Comparison of ENCODE assay signal across 25 cellular contexts in genomic region chr4:1753256-1753655, GRCh38. TPM values are rescaled to one million over a fixed set of nuclear protein-coding genes. Genes with fewer than 3 reads are reported as not detected.
A peak's percentile ranks its signal among the peaks of the same experiment; 100 is the strongest.
DNase-seq lines count a peak whose midpoint lies in the region; ATAC-seq and TF ChIP-seq lines count a peak whose summit lies in the region.
"Had no signal": no experiment of that assay in that cellular context is flagged by ENCODE, and none has a peak within 500 bp of the region (broad histone marks: within the 10 kb centered on the region; RNA-seq: fewer than 3 reads in every experiment).

No MANE protein-coding gene starts in this region.

- H3K27ac ChIP-seq in body of pancreas (peak overlapping the region in 3 of 4 donors; percentile 0 to 70 (median 62)), spleen (peak overlapping the region in 7 of 8 donors; percentile 4 to 71 (median 50)), endodermal cell (ENCODE audit: low read depth, low read length) (no peak overlapping the region)
- H3K27ac ChIP-seq: C4-2B, esophagus muscularis mucosa, GM23248 had no signal

- DNase-seq in CD14-positive monocyte (ENCODE audit: low spot score): no peak
- DNase-seq in NT2/D1 (ENCODE audit: low read depth, low spot score): no peak
- DNase-seq in body of pancreas: no peak
- DNase-seq in spleen: no peak
- no peak for DNase-seq in cortex of kidney (lab: John Stamatoyannopoulos, UW)
- DNase-seq in NCI-H187 (lab: John Stamatoyannopoulos, UW): no peak
- DNase-seq in endodermal cell: no peak
- DNase-seq: activated naive CD4-positive, alpha-beta T cell; DMS79; GM23248; heart left ventricle; MV-4-11; naive thymus-derived CD8-positive, alpha-beta T cell; NCI-H1436 treated with DMSO at 0.1 percent for 48 hours; NCI-H446 treated with DMSO at 0.1 percent for 48 hours; NCI-H774; nucleus accumbens; SJCRH30 had no signal

- H3K4me1 Mint-ChIP-seq in CD14-positive monocyte (peaks cover 10% of the 10 kb centered on the region), endodermal cell (peaks cover 4% of the 10 kb centered on the region)
- H3K4me1 Mint-ChIP-seq: central memory CD8-positive, alpha-beta T cell had no signal

- no peak for ATAC-seq in body of pancreas
- ATAC-seq in GM21529 (IDR thresholded peaks at IDR 0.05; ENCODE audit: unreplicated experiment): no peak
- ATAC-seq: naive thymus-derived CD8-positive, alpha-beta T cell had no signal

- H3K36me3 ChIP-seq in NT2/D1 (ENCODE audit: insufficient read depth, insufficient read length, low read length): no peaks in the 10 kb centered on the region
- no peaks in the 10 kb centered on the region for H3K36me3 ChIP-seq in body of pancreas (replicated peaks in 1 of 2; ENCODE audit: insufficient read depth in 1 of 2, low read depth in 2 of 2)
- no peaks in the 10 kb centered on the region for H3K36me3 ChIP-seq in spleen
- no peaks in the 10 kb centered on the region for H3K36me3 ChIP-seq in endodermal cell (ENCODE audit: control insufficient read depth, insufficient read depth, low read length)
- H3K36me3 ChIP-seq: esophagus muscularis mucosa, heart left ventricle, prostate gland, SJCRH30 had no signal

- H3K27me3 ChIP-seq in NT2/D1 (ENCODE audit: insufficient read depth, insufficient read length): no peaks in the 10 kb centered on the region
- no peaks in the 10 kb centered on the region for H3K27me3 ChIP-seq in body of pancreas
- peaks cover 0 to 26% (median 0%) of the 10 kb centered on the region in 7 donors for H3K27me3 ChIP-seq in spleen (replicated peaks in 1 of 7)
- no peaks in the 10 kb centered on the region for H3K27me3 ChIP-seq in endodermal cell (ENCODE audit: control insufficient read depth, insufficient read depth, low read length, poor library complexity, severe bottlenecking)
- H3K27me3 ChIP-seq: foreskin keratinocyte, SJCRH30 had no signal

- WGBS in body of pancreas, 2 donors: 57% methylated on average over 7 of the region's 8 CpGs; no CpG with 5 or more reads in 1 of the 2 donors
- 37 to 45% (median 41%) methylated on average over 8 of the region's 8 CpGs for WGBS in spleen, 5 donors
- 77 to 88% methylated on average over 4 to 8 of the region's 8 CpGs for WGBS in endodermal cell (ENCODE audit: insufficient coverage in 1 of 2, insufficient read length in 1 of 2), 2 experiments

- H3K27ac Mint-ChIP-seq in CD14-positive monocyte: peak overlapping the region in 2 of 7 donors; percentile 12 to 20
- H3K27ac Mint-ChIP-seq in endodermal cell: no peak overlapping the region
- H3K27ac Mint-ChIP-seq: type B pancreatic cell had no signal

- H3K9me3 ChIP-seq in NT2/D1 (ENCODE audit: insufficient read depth, low read length) (no peaks in the 10 kb centered on the region), body of pancreas (no peaks in the 10 kb centered on the region), spleen (no peaks in the 10 kb centered on the region), endodermal cell (ENCODE audit: control insufficient read depth, low read length) (no peaks in the 10 kb centered on the region)
- H3K9me3 ChIP-seq: esophagus muscularis mucosa, heart left ventricle, prostate gland, SJCRH30 had no signal

- intact Hi-C loops in CD14-positive monocyte (cut with micrococcal nuclease) (loop anchor here in 1 of 2 donors (5.0 kb wide), 1 partner anchor 54 kb away; no protein-coding TSS in a partner anchor), body of pancreas (cut with DNase I) (loop anchor here (5.0 kb wide), 2 partner anchors 49 to 144 kb away; no protein-coding TSS in a partner anchor), spleen (cut with DNase I; ENCODE audit: low total_unique reads) (no loop called here)

- TF ChIP-seq POLR2A in body of pancreas (IDR thresholded peaks at IDR 0.05) (no peak), spleen (IDR thresholded peaks at IDR 0.05) (no peak)

- no peaks in the 10 kb centered on the region for H3K36me3 Mint-ChIP-seq in CD14-positive monocyte
- H3K36me3 Mint-ChIP-seq in endodermal cell (ENCODE audit: low read depth): no peaks in the 10 kb centered on the region
- H3K36me3 Mint-ChIP-seq: naive thymus-derived CD8-positive, alpha-beta T cell; type B pancreatic cell had no signal

- peaks cover 52% of the 10 kb centered on the region for H3K4me1 ChIP-seq in NT2/D1 (ENCODE audit: insufficient read depth, insufficient read length)
- H3K4me1 ChIP-seq in body of pancreas: peaks cover 30% of the 10 kb centered on the region
- H3K4me1 ChIP-seq in spleen: peaks cover 21 to 59% (median 38%) of the 10 kb centered on the region in 6 donors
- no peaks in the 10 kb centered on the region for H3K4me1 ChIP-seq in endodermal cell (ENCODE audit: control insufficient read depth, insufficient read depth, low read length)

- H3K4me3 Mint-ChIP-seq in CD14-positive monocyte: peak overlapping the region; percentile 31 to 51
- H3K4me3 Mint-ChIP-seq in endodermal cell: no peak overlapping the region
- H3K4me3 Mint-ChIP-seq: central memory CD8-positive, alpha-beta T cell; naive thymus-derived CD8-positive, alpha-beta T cell; type B pancreatic cell had no signal

- H3K9ac ChIP-seq in NT2/D1 (ENCODE audit: insufficient read length, low read depth): peak overlapping the region; percentile 70
- no peak overlapping the region for H3K9ac ChIP-seq in endodermal cell (ENCODE audit: extremely low read depth, low read length, poor library complexity, severe bottlenecking)
- H3K9ac ChIP-seq: GM23248 had no signal

- TF ChIP-seq CTCF in CD14-positive monocyte (IDR thresholded peaks at IDR 0.05): no peak
- TF ChIP-seq CTCF in body of pancreas (IDR thresholded peaks at IDR 0.05): no peak
- TF ChIP-seq CTCF in spleen (IDR thresholded peaks at IDR 0.05 in 8 of 11, conservative IDR thresholded peaks at IDR 0.05 in 3 of 11): no peak
- no peak for TF ChIP-seq CTCF in endodermal cell (conservative IDR thresholded peaks at IDR 0.05)

- H3K4me3 ChIP-seq in NT2/D1 (ENCODE audit: insufficient read length, low read depth) (no peak overlapping the region), body of pancreas (no peak overlapping the region), spleen (no peak overlapping the region), endodermal cell (ENCODE audit: low read length) (no peak overlapping the region)
- H3K4me3 ChIP-seq: esophagus muscularis mucosa, GM23248, prostate gland, SJCRH30 had no signal

- no peaks in the 10 kb centered on the region for H3K9me3 Mint-ChIP-seq in CD14-positive monocyte
- H3K9me3 Mint-ChIP-seq in endodermal cell: no peaks in the 10 kb centered on the region
- H3K9me3 Mint-ChIP-seq: central memory CD8-positive, alpha-beta T cell; naive thymus-derived CD8-positive, alpha-beta T cell; type B pancreatic cell had no signal

- peaks cover 0 to 4% (median 2%) of the 10 kb centered on the region in 3 donors for H3K27me3 Mint-ChIP-seq in CD14-positive monocyte (ENCODE audit: low read depth in 3 of 3)
- no peaks in the 10 kb centered on the region for H3K27me3 Mint-ChIP-seq in endodermal cell (ENCODE audit: insufficient read depth)
- H3K27me3 Mint-ChIP-seq: central memory CD8-positive, alpha-beta T cell; naive thymus-derived CD8-positive, alpha-beta T cell; type B pancreatic cell had no signal

RNA-seq across cellular contexts. Expression of gene TACC3, which starts 31.9 kb away (rescaled TPM):
- 10 to 100 TPM; 43.7 to 56.6 TPM for polyA plus RNA-seq in CD14-positive monocyte
- 1 to 10 TPM; 5.7 to 8.9 TPM for total RNA-seq in body of pancreas
- 10 to 100 TPM; 33.3 to 84.4 (median 56.5) TPM for total RNA-seq in spleen
- 10 to 100 TPM; 49.7 to 56.6 (median 50.3) TPM for polyA plus RNA-seq in spleen
- 100 to 1,000 TPM; 113 to 182 TPM for total RNA-seq in endodermal cell
- 142 TPM for polyA plus RNA-seq in endodermal cell (2013, experiment 1 of 2)
- 150 TPM for polyA plus RNA-seq in endodermal cell (2013, experiment 2 of 2)

RNA-seq across cellular contexts. Expression of gene TMEM129, which starts 32.1 kb away (rescaled TPM):
- polyA plus RNA-seq in CD14-positive monocyte (10 to 100 TPM; 22.4 to 24.1 TPM), spleen (10 to 100 TPM; 17.2 to 32.7 (median 21.9) TPM)
- total RNA-seq in body of pancreas (10 to 100 TPM; 26.7 to 53.1 TPM), spleen (10 to 100 TPM; 24.2 to 51.0 (median 34.7) TPM), endodermal cell (10 to 100 TPM; 33.6 to 41.7 TPM)
- polyA plus RNA-seq in endodermal cell (2013, experiment 1 of 2): 32.2 TPM
- polyA plus RNA-seq in endodermal cell (2013, experiment 2 of 2): 32.2 TPM

RNA-seq across cellular contexts. Expression of gene FGFR3, which starts 39.8 kb away (rescaled TPM):
- not detected for polyA plus RNA-seq in CD14-positive monocyte
- total RNA-seq in body of pancreas: 100 to 1,000 TPM; 114 to 196 TPM
- total RNA-seq in spleen: 1 to 10 TPM; 1.6 to 7.5 (median 4.0) TPM
- polyA plus RNA-seq in spleen: 1 to 10 TPM; 1.0 to 4.8 (median 1.5) TPM
- 100 to 1,000 TPM; 107 to 125 TPM for total RNA-seq in endodermal cell
- 86.3 TPM for polyA plus RNA-seq in endodermal cell (2013, experiment 1 of 2)
- polyA plus RNA-seq in endodermal cell (2013, experiment 2 of 2): 66.7 TPM
- total RNA-seq: naive thymus-derived CD8-positive, alpha-beta T cell had no signal

RNA-seq across cellular contexts. Expression of gene SLBP, which starts 41.1 kb away (rescaled TPM):
- polyA plus RNA-seq in CD14-positive monocyte (10 to 100 TPM; 59.1 to 63.7 TPM), spleen (10 to 100 TPM; 24.0 to 41.9 (median 35.0) TPM)
- total RNA-seq in body of pancreas (10 to 100 TPM; 23.7 to 26.2 TPM), spleen (10 to 100 TPM; 29.0 to 52.0 (median 34.4) TPM), endodermal cell (10 to 100 TPM; 52.1 to 60.7 TPM)
- polyA plus RNA-seq in endodermal cell (2013, experiment 1 of 2): 50.7 TPM
- 48.2 TPM for polyA plus RNA-seq in endodermal cell (2013, experiment 2 of 2)

Comparison
In these comparisons a context has a peak if more than half of its experiments do, and no peak if none do; other contexts are left out.
1. RNA of gene FGFR3, which starts 39.8 kb away (total RNA-seq): 114 to 196 TPM in body of pancreas and 107 to 125 TPM in endodermal cell; 1.6 to 7.5 TPM in spleen; every median in the first group is over 10 times any median in the second.